Comparison of ENCODE assay signal across 14 cellular contexts in genomic region chr7:114988035-114988434, GRCh38.
DNase-seq lines count a peak whose midpoint lies in the region; ATAC-seq and TF ChIP-seq lines count a peak whose summit lies in the region.
"Had no signal": no experiment of that assay in that cellular context is flagged by ENCODE, and none has a peak within 500 bp of the region (broad histone marks: within the 10 kb centered on the region; RNA-seq: fewer than 3 reads in every experiment).

No MANE protein-coding gene starts in this region.

- H3K4me1 ChIP-seq in lower lobe of right lung (peaks cover 19% of the 10 kb centered on the region), uterus (peaks cover 0 to 7% of the 10 kb centered on the region in 2 donors), ovary (ENCODE audit: insufficient read depth) (no peaks in the 10 kb centered on the region), colonic mucosa (no peaks in the 10 kb centered on the region)

- no peaks in the 10 kb centered on the region for H3K36me3 ChIP-seq in lower lobe of right lung
- no peaks in the 10 kb centered on the region for H3K36me3 ChIP-seq in uterus
- H3K36me3 ChIP-seq in ovary, result no peaks in the 10 kb centered on the region
- no peaks in the 10 kb centered on the region for H3K36me3 ChIP-seq in colonic mucosa

- TF ChIP-seq CTCF in fibroblast of pulmonary artery (IDR thresholded peaks at IDR 0.05; ENCODE audit: low read length, missing control alignments) (no peak), lower lobe of right lung (IDR thresholded peaks at IDR 0.05) (no peak), uterus (IDR thresholded peaks at IDR 0.05) (no peak), ovary (IDR thresholded peaks at IDR 0.05) (no peak), colonic mucosa (IDR thresholded peaks at IDR 0.05) (no peak)

- H3K4me3 ChIP-seq in fibroblast of pulmonary artery (replicated peaks; ENCODE audit: low read depth, low read length), result no peak overlapping the region
- no peak overlapping the region for H3K4me3 ChIP-seq in lower lobe of right lung
- H3K4me3 ChIP-seq in uterus, result no peak overlapping the region
- no peak overlapping the region for H3K4me3 ChIP-seq in ovary
- H3K4me3 ChIP-seq in colonic mucosa, result no peak overlapping the region

- intact Hi-C loops in Right ventricle myocardium superior (cut with DNase I) (no loop called here), Right ventricle myocardium inferior (cut with DNase I) (loop anchor here (1.0 to 10.0 kb wide), 3 partner anchors 20 to 227 kb away; partner anchors contain the start of gene MDFIC), lower lobe of right lung (cut with DNase I) (no loop called here), uterus (cut with DNase I; ENCODE audit: low total_unique reads) (no loop called here), ovary (cut with DNase I) (no loop called here), colonic mucosa (cut with DNase I) (no loop called here)

- no peak for TF ChIP-seq POLR2A in uterus (IDR thresholded peaks at IDR 0.05)
- no peak for TF ChIP-seq POLR2A in ovary (IDR thresholded peaks at IDR 0.05)

- H3K9me3 ChIP-seq in lower lobe of right lung (no peaks in the 10 kb centered on the region), uterus (no peaks in the 10 kb centered on the region), ovary (no peaks in the 10 kb centered on the region), colonic mucosa (no peaks in the 10 kb centered on the region)

- H3K27ac ChIP-seq in lower lobe of right lung, result peak overlapping the region; percentile 6
- H3K27ac ChIP-seq in uterus, result peak overlapping the region; percentile 39 to 65
- H3K27ac ChIP-seq in ovary, result no peak overlapping the region
- no peak overlapping the region for H3K27ac ChIP-seq in colonic mucosa
- H3K27ac ChIP-seq: 22Rv1 had no signal

- no peak overlapping the region for H3K9ac ChIP-seq in colonic mucosa (ENCODE audit: low read depth in 2 of 2, low read length in 2 of 2)

- no peak for TF ChIP-seq EP300 in ovary (IDR thresholded peaks at IDR 0.05)

- WGBS in ovary, 3 donors, result 64 to 83% (median 83%) methylated on average over 1 of the region's 1 CpG

- ATAC-seq in Right ventricle myocardium superior (ENCODE audit: poor library complexity), result peak; percentile 27
- no peak for ATAC-seq in Right ventricle myocardium inferior
- ATAC-seq in lower lobe of right lung, result no peak
- no peak for ATAC-seq in GM19397 (IDR thresholded peaks at IDR 0.05; ENCODE audit: unreplicated experiment)

- H3K27me3 ChIP-seq in lower lobe of right lung (ENCODE audit: low read depth) (no peaks in the 10 kb centered on the region), uterus (no peaks in the 10 kb centered on the region), ovary (no peaks in the 10 kb centered on the region), colonic mucosa (no peaks in the 10 kb centered on the region)

- no peak for DNase-seq in Right ventricle myocardium superior
- no peak for DNase-seq in Right ventricle myocardium inferior (ENCODE audit: missing footprints)
- DNase-seq in fibroblast of pulmonary artery (ENCODE audit: low read depth), result peak; percentile 31
- DNase-seq in lower lobe of right lung, result no peak
- no peak for DNase-seq in uterus
- no peak for DNase-seq in ovary
- DNase-seq in colonic mucosa, result no peak
- DNase-seq: C1 segment of cervical spinal cord, COR-L47, KG1, NCI-H1092 treated with DMSO at 0.1 percent for 48 hours, NCI-H1694 treated with DMSO at 0.1 percent for 48 hours had no signal

Comparison
In these comparisons a context has a peak if more than half of its experiments do, and no peak if none do; other contexts are left out.
1. H3K27ac ChIP-seq: peak in lower lobe of right lung (single experiment) and uterus (2 of 2); none in ovary (0 of 2) and colonic mucosa (single experiment).